Comparison of ENCODE assay signal across 26 cellular contexts in genomic region chr16:29124828-29125227, GRCh38.
"Had no signal": no experiment of that assay in that cellular context is flagged by ENCODE, and none has a peak within 500 bp of the region (broad histone marks: within the 10 kb centered on the region; RNA-seq: fewer than 3 reads in every experiment).

No MANE protein-coding gene starts in this region.

- H3K27me3 Mint-ChIP-seq: effector memory CD8-positive, alpha-beta T cell had no signal

- H3K4me3 ChIP-seq: coronary artery, esophagus squamous epithelium, heart right ventricle, lower lobe of right lung, neural progenitor cell, psoas muscle, sigmoid colon, thoracic aorta, tibial nerve, upper lobe of left lung, uterus had no signal

- H3K9me3 ChIP-seq: esophagus squamous epithelium, lower lobe of right lung, psoas muscle, sigmoid colon, thoracic aorta, tibial nerve, upper lobe of left lung, uterus had no signal

- DNase-seq: effector memory CD8-positive, alpha-beta T cell; erythroblast; esophagus squamous epithelium; foreskin melanocyte; glutamatergic neuron; heart right ventricle; hippocampal formation; islet precursor cell; kidney glomerular epithelial cell; left ventricle myocardium superior; lower lobe of right lung; nucleus accumbens; psoas muscle; right cardiac atrium; sigmoid colon; stimulated activated CD4-positive, alpha-beta T cell treated with anti-CD3 and anti-CD28 coated beads, Interleukin-2, amount 100 ng/mL, for 24 hours; stimulated activated CD4-positive, alpha-beta T cell treated with anti-CD3 and anti-CD28 coated beads, Interleukin-4, amount 100 ng/mL, for 24 hours; stimulated activated naive CD4-positive, alpha-beta T cell treated with Interleukin-2 at 50 U/mL for 16 hours; upper lobe of left lung; uterus had no signal

- H3K36me3 ChIP-seq: esophagus squamous epithelium, lower lobe of right lung, neural progenitor cell, sigmoid colon, thoracic aorta, upper lobe of left lung, uterus had no signal

- ATAC-seq: effector memory CD8-positive, alpha-beta T cell; heart right ventricle; left ventricle myocardium superior; lower lobe of right lung; psoas muscle; right cardiac atrium; stimulated activated effector memory CD8-positive, alpha-beta T cell treated with anti-CD3 and anti-CD28 coated beads, Interleukin-12 subunit alpha, Interleukin-12 subunit beta, amount 100 ng/mL, for 72 hours had no signal

- H3K4me3 Mint-ChIP-seq: effector memory CD8-positive, alpha-beta T cell; nephron; neural progenitor cell; stimulated activated effector memory CD8-positive, alpha-beta T cell treated with anti-CD3 and anti-CD28 coated beads, Interleukin-12 subunit alpha, Interleukin-12 subunit beta, amount 100 ng/mL, for 72 hours had no signal

- H3K9me3 Mint-ChIP-seq: effector memory CD8-positive, alpha-beta T cell; nephron; stimulated activated effector memory CD8-positive, alpha-beta T cell treated with anti-CD3 and anti-CD28 coated beads, Interleukin-12 subunit alpha, Interleukin-12 subunit beta, amount 100 ng/mL, for 72 hours had no signal

- H3K27ac ChIP-seq: coronary artery, esophagus squamous epithelium, lower lobe of right lung, neural progenitor cell, psoas muscle, sigmoid colon, thoracic aorta, tibial nerve, uterus had no signal

- H3K27me3 ChIP-seq: heart right ventricle, sigmoid colon, tibial nerve, upper lobe of left lung, uterus had no signal

- H3K4me1 ChIP-seq: neural progenitor cell, uterus had no signal

- H3K27ac Mint-ChIP-seq: nephron, neural progenitor cell had no signal
